In genomic region chr19:10565028-10565566, GRCh38 we compare ENCODE assay signal across 8 cellular contexts. TPM values are rescaled to one million over a fixed set of nuclear protein-coding genes. Genes with fewer than 3 reads are reported as not detected.
DNase-seq lines count a peak whose midpoint lies in the region; ATAC-seq and TF ChIP-seq lines count a peak whose summit lies in the region.

No MANE protein-coding gene starts in this region.

- peak overlapping the region; percentile 95 to 99 (median 97) for H3K9ac ChIP-seq in BLaER1 treated with 17β-estradiol and CSF1 and Interleukin-3, amounts not matched to agents 10 nM and 100 nM
- peak overlapping the region; percentile 91 for H3K9ac ChIP-seq in SK-N-MC (ENCODE audit: insufficient read length)
- H3K9ac ChIP-seq in iPS-15b (ENCODE audit: low read depth, low read length), result peak overlapping the region; percentile 81
- peak overlapping the region; percentile 71 for H3K9ac ChIP-seq in smooth muscle cell (ENCODE audit: low read depth)

- peaks cover 21 to 55% (median 42%) of the 10 kb centered on the region in 11 experiments for H3K36me3 ChIP-seq in BLaER1 treated with 17β-estradiol and CSF1 and Interleukin-3, amounts not matched to agents 10 nM and 100 nM
- H3K36me3 ChIP-seq in SK-N-MC (ENCODE audit: insufficient read depth, low read length), result peaks cover 27% of the 10 kb centered on the region
- peaks cover 18% of the 10 kb centered on the region for H3K36me3 ChIP-seq in iPS-15b (ENCODE audit: control insufficient read depth, insufficient read depth, low read length)
- H3K36me3 ChIP-seq in smooth muscle cell (ENCODE audit: low read depth), result no peaks in the 10 kb centered on the region

- no peaks in the 10 kb centered on the region for H3K27me3 ChIP-seq in BLaER1 treated with 17β-estradiol and CSF1 and Interleukin-3, amounts not matched to agents 10 nM and 100 nM
- H3K27me3 ChIP-seq in iPS-15b (ENCODE audit: control insufficient read depth, insufficient read depth, low read length), result peaks cover 12% of the 10 kb centered on the region
- H3K27me3 ChIP-seq in smooth muscle cell (ENCODE audit: low read depth), result no peaks in the 10 kb centered on the region

- WGBS in smooth muscle cell (ENCODE audit: low lambda C conversion rate), result 24% methylated on average over 9 of the region's 10 CpGs

- H3F3A ChIP-seq in smooth muscle cell (ENCODE audit: low read depth), result peaks cover 14% of the 10 kb centered on the region

- peaks cover 0 to 37% (median 6%) of the 10 kb centered on the region in 11 experiments; a peak in 9 of 22 replicates for H4K20me1 ChIP-seq in BLaER1 treated with 17β-estradiol and CSF1 and Interleukin-3, amounts not matched to agents 10 nM and 100 nM
- H4K20me1 ChIP-seq in smooth muscle cell (ENCODE audit: low read depth), result no peaks in the 10 kb centered on the region

- peaks cover 12% of the 10 kb centered on the region for H3K79me2 ChIP-seq in smooth muscle cell (ENCODE audit: low read depth)

- H2AFZ ChIP-seq in smooth muscle cell (ENCODE audit: low read depth), result peak overlapping the region; percentile 60

- H3K27ac ChIP-seq in BLaER1 treated with 17β-estradiol and CSF1 and Interleukin-3, amounts not matched to agents 10 nM and 100 nM, result peak overlapping the region; percentile 84 to 100 (median 98)
- H3K27ac ChIP-seq in SK-N-MC (peak overlapping the region; percentile 85), smooth muscle cell (ENCODE audit: low read depth) (no peak overlapping the region)

- ATAC-seq in GM19467 (IDR thresholded peaks at IDR 0.05; ENCODE audit: unreplicated experiment) (no peak), HG02938 (IDR thresholded peaks at IDR 0.05; ENCODE audit: unreplicated experiment) (no peak)

- peaks cover 36 to 54% (median 42%) of the 10 kb centered on the region in 10 experiments for H3K4me1 ChIP-seq in BLaER1 treated with 17β-estradiol and CSF1 and Interleukin-3, amounts not matched to agents 10 nM and 100 nM
- peaks cover 4% of the 10 kb centered on the region for H3K4me1 ChIP-seq in iPS-15b (ENCODE audit: control insufficient read depth, insufficient read depth, low read length)
- H3K4me1 ChIP-seq in smooth muscle cell (ENCODE audit: low read depth), result peaks cover 18% of the 10 kb centered on the region

- no peak for TF ChIP-seq CTCF in HFFc6 (IDR thresholded peaks at IDR 0.05)
- peak; percentile 48 for TF ChIP-seq CTCF in astrocyte of the cerebellum (IDR thresholded peaks at IDR 0.05; ENCODE audit: low read depth, low read length, missing control alignments)
- no peak for TF ChIP-seq CTCF in smooth muscle cell (IDR thresholded peaks at IDR 0.05; ENCODE audit: borderline replicate concordance, insufficient read depth, poor library complexity, severe bottlenecking)

- H3K9me3 Mint-ChIP-seq in HFFc6, result no peaks in the 10 kb centered on the region

- H3K27ac Mint-ChIP-seq in HFFc6, result peak overlapping the region; percentile 87

- H3K4me3 Mint-ChIP-seq in HFFc6, result peak overlapping the region; percentile 92

- H3K4me3 ChIP-seq in BLaER1 treated with 17β-estradiol and CSF1 and Interleukin-3, amounts not matched to agents 10 nM and 100 nM, result peak overlapping the region; percentile 81 to 99 (median 88)
- H3K4me3 ChIP-seq in SK-N-MC (peak overlapping the region; percentile 98), astrocyte of the cerebellum (ENCODE audit: low read depth, low read length) (peak overlapping the region; percentile 90), iPS-15b (ENCODE audit: low read depth, low read length) (peak overlapping the region; percentile 78), smooth muscle cell (peak overlapping the region; percentile 65)

- in situ Hi-C loops in astrocyte of the cerebellum (cut with HindIII; ENCODE audit: low sequenced_read_pairs), result no loop called here

- no peaks in the 10 kb centered on the region for H3K9me3 ChIP-seq in BLaER1 treated with 17β-estradiol and CSF1 and Interleukin-3, amounts not matched to agents 10 nM and 100 nM (replicated peaks in 1 of 11)
- no peaks in the 10 kb centered on the region for H3K9me3 ChIP-seq in SK-N-MC (ENCODE audit: low read depth, low read length)
- no peaks in the 10 kb centered on the region for H3K9me3 ChIP-seq in iPS-15b (ENCODE audit: control insufficient read depth, insufficient read depth, low read length)
- H3K9me3 ChIP-seq in smooth muscle cell (replicated peaks; ENCODE audit: low read depth), result no peaks in the 10 kb centered on the region

- peaks cover 40% of the 10 kb centered on the region for H3K4me1 Mint-ChIP-seq in HFFc6 (ENCODE audit: low read depth)

- H3K36me3 Mint-ChIP-seq in HFFc6 (ENCODE audit: low read depth), result peaks cover 10% of the 10 kb centered on the region; the same call in 1 of the 2 replicates

- peaks cover 5% of the 10 kb centered on the region; the same call in 1 of the 2 replicates for H3K27me3 Mint-ChIP-seq in HFFc6 (ENCODE audit: insufficient read depth)

- peak overlapping the region; percentile 90 to 98 (median 94) for H3K4me2 ChIP-seq in BLaER1 treated with 17β-estradiol and CSF1 and Interleukin-3, amounts not matched to agents 10 nM and 100 nM
- H3K4me2 ChIP-seq in smooth muscle cell, result peak overlapping the region; percentile 94

- DNase-seq in HFFc6, result no peak
- no peak for DNase-seq in SK-N-MC (ENCODE audit: low read depth, low spot score)
- no peak for DNase-seq in astrocyte of the cerebellum (ENCODE audit: low read depth)
- no peak for DNase-seq in smooth muscle cell (lab: John Stamatoyannopoulos, UW; ENCODE audit: unreplicated experiment)

RNA-seq across cellular contexts. Expression of gene KRI1, which starts 0.7 kb away (rescaled TPM):
- 10 to 100 TPM; 12.8 to 20.2 (median 17.5) TPM for total RNA-seq in HFFc6 (2021; fragmentation: NEBNext Ultra II Directional; extraction: Animal tissue kit (Norgen Biotek cat#: 25700))
- total RNA-seq in smooth muscle cell, result 4.9 and 7.1 TPM in 2 replicates
- polyA plus RNA-seq in smooth muscle cell, result 10.1 and 18.0 TPM in 2 replicates

RNA-seq across cellular contexts. Expression of gene CDKN2D, which starts 3.7 kb away (rescaled TPM):
- 10 to 100 TPM in 5 of 6 experiments, 1 to 10 TPM in 1; 8.0 to 14.7 (median 13.2) TPM for total RNA-seq in HFFc6 (2021; fragmentation: NEBNext Ultra II Directional; extraction: Animal tissue kit (Norgen Biotek cat#: 25700))
- total RNA-seq in smooth muscle cell, result 5.4 and 10.1 TPM in 2 replicates
- 22.2 and 25.3 TPM in 2 replicates for polyA plus RNA-seq in smooth muscle cell

RNA-seq across cellular contexts. Expression of gene ATG4D, which starts 21.4 kb away (rescaled TPM):
- total RNA-seq in HFFc6 (2021; fragmentation: NEBNext Ultra II Directional; extraction: Animal tissue kit (Norgen Biotek cat#: 25700)), result 10 to 100 TPM; 19.4 to 24.5 (median 22.5) TPM
- total RNA-seq in smooth muscle cell, result 12.9 and 13.8 TPM in 2 replicates
- polyA plus RNA-seq in smooth muscle cell, result 19.0 and 29.7 TPM in 2 replicates

RNA-seq across cellular contexts. Expression of gene AP1M2, which starts 22.0 kb away (rescaled TPM):
- total RNA-seq in HFFc6 (2021; fragmentation: NEBNext Ultra II Directional; extraction: Animal tissue kit (Norgen Biotek cat#: 25700)), result 1 to 10 TPM in 1 of 6 experiments, under 1 TPM in 2, not detected in 3; 0.12 to 1.3 (median 0.59) TPM
- 19.8 and 37.1 TPM in 2 replicates for total RNA-seq in smooth muscle cell
- 8.8 and 30.2 TPM in 2 replicates for polyA plus RNA-seq in smooth muscle cell

RNA-seq across cellular contexts. Expression of gene S1PR5, which starts 47.9 kb away (rescaled TPM):
- total RNA-seq in HFFc6 (2021; fragmentation: NEBNext Ultra II Directional; extraction: Animal tissue kit (Norgen Biotek cat#: 25700)), result 1 to 10 TPM; 1.9 to 2.6 (median 2.4) TPM
- total RNA-seq in smooth muscle cell, result 5.3 and 6.3 TPM in 2 replicates
- 6.8 and 9.0 TPM in 2 replicates for polyA plus RNA-seq in smooth muscle cell
